In genomic region chr13:113663934-113664333, GRCh38 we compare ENCODE assay signal across 26 cellular contexts.
DNase-seq lines count a peak whose midpoint lies in the region; ATAC-seq lines count a peak whose summit lies in the region.
"Had no signal": no experiment of that assay in that cellular context is flagged by ENCODE, and none has a peak within 500 bp of the region (broad histone marks: within the 10 kb centered on the region; RNA-seq: fewer than 3 reads in every experiment).

No MANE protein-coding gene starts in this region.

- no peak overlapping the region for H3K27ac Mint-ChIP-seq in stimulated activated effector memory CD8-positive, alpha-beta T cell treated with anti-CD3 and anti-CD28 coated beads, Interleukin-12 subunit alpha, Interleukin-12 subunit beta, amount 100 ng/mL, for 72 hours
- H3K27ac Mint-ChIP-seq: activated CD8-positive, alpha-beta T cell treated with anti-CD3 and anti-CD28 coated beads for 36 hours; activated naive CD4-positive, alpha-beta T cell treated with anti-CD3 and anti-CD28 coated beads, Interleukin-2, amount 50 U/mL, for 72 hours; CD8-positive, alpha-beta memory T cell had no signal

- H3K4me3 Mint-ChIP-seq in stimulated activated effector memory CD8-positive, alpha-beta T cell treated with anti-CD3 and anti-CD28 coated beads, Interleukin-12 subunit alpha, Interleukin-12 subunit beta, amount 100 ng/mL, for 72 hours: no peak overlapping the region
- H3K4me3 Mint-ChIP-seq: activated CD8-positive, alpha-beta T cell treated with anti-CD3 and anti-CD28 coated beads for 36 hours; CD8-positive, alpha-beta memory T cell; central memory CD8-positive, alpha-beta T cell had no signal

- H3K9me3 Mint-ChIP-seq in stimulated activated effector memory CD8-positive, alpha-beta T cell treated with anti-CD3 and anti-CD28 coated beads, Interleukin-12 subunit alpha, Interleukin-12 subunit beta, amount 100 ng/mL, for 72 hours: peaks cover 9% of the 10 kb centered on the region

- H3K4me1 Mint-ChIP-seq in stimulated activated effector memory CD8-positive, alpha-beta T cell treated with anti-CD3 and anti-CD28 coated beads, Interleukin-12 subunit alpha, Interleukin-12 subunit beta, amount 100 ng/mL, for 72 hours: no peaks in the 10 kb centered on the region
- H3K4me1 Mint-ChIP-seq: CD8-positive, alpha-beta memory T cell; central memory CD8-positive, alpha-beta T cell; naive B cell had no signal

- DNase-seq in activated CD4-positive, CD25-positive, alpha-beta regulatory T cell treated with anti-CD3 and anti-CD28 coated beads, Interleukin-2, amount 50 U/mL, for 72 hours: peak; percentile 21
- no peak for DNase-seq in activated CD4-positive, CD25-positive, alpha-beta regulatory T cell (lab: John Stamatoyannopoulos, UW)
- DNase-seq in NCI-H1694 (lab: John Stamatoyannopoulos, UW): peak; percentile 37
- peak; percentile 46 for DNase-seq in islet precursor cell
- DNase-seq in stimulated activated effector memory CD8-positive, alpha-beta T cell treated with anti-CD3 and anti-CD28 coated beads, Interleukin-12 subunit alpha, Interleukin-12 subunit beta, amount 100 ng/mL, for 72 hours (ENCODE audit: low spot score in 2 of 2): no peak
- no peak for DNase-seq in effector CD4-positive, alpha-beta T cell
- DNase-seq in NCI-H1436 (lab: John Stamatoyannopoulos, UW): no peak
- DNase-seq: 8988T; activated CD8-positive, alpha-beta T cell treated with anti-CD3 and anti-CD28 coated beads for 36 hours; DMS79; KG1; left cardiac atrium; mesenchymal stem cell; MM.1S; naive B cell; NCI-H1417; occipital lobe; OCI-M1; stimulated activated CD4-positive, alpha-beta T cell treated with anti-CD3 and anti-CD28 coated beads, Interleukin-4, amount 100 ng/mL, for 24 hours; stimulated activated naive CD4-positive, alpha-beta T cell; T1000 had no signal

- ATAC-seq in stimulated activated effector memory CD8-positive, alpha-beta T cell treated with anti-CD3 and anti-CD28 coated beads, Interleukin-12 subunit alpha, Interleukin-12 subunit beta, amount 100 ng/mL, for 72 hours: peak; percentile 6
- no peak for ATAC-seq in GM18498 (IDR thresholded peaks at IDR 0.05; ENCODE audit: unreplicated experiment)
- ATAC-seq: activated CD8-positive, alpha-beta T cell treated with anti-CD3 and anti-CD28 coated beads for 36 hours; heart left ventricle; left cardiac atrium had no signal

- peaks cover 9% of the 10 kb centered on the region for H3K36me3 Mint-ChIP-seq in stimulated activated effector memory CD8-positive, alpha-beta T cell treated with anti-CD3 and anti-CD28 coated beads, Interleukin-12 subunit alpha, Interleukin-12 subunit beta, amount 100 ng/mL, for 72 hours

Comparison
In these comparisons a context has a peak if more than half of its experiments do, and no peak if none do; other contexts are left out.
1. DNase-seq: peak in activated CD4-positive, CD25-positive, alpha-beta regulatory T cell treated with anti-CD3 and anti-CD28 coated beads, Interleukin-2, amount 50 U/mL, for 72 hours (single experiment), NCI-H1694 (single experiment) and islet precursor cell (single experiment); none in activated CD4-positive, CD25-positive, alpha-beta regulatory T cell (0 of 4), stimulated activated effector memory CD8-positive, alpha-beta T cell treated with anti-CD3 and anti-CD28 coated beads, Interleukin-12 subunit alpha, Interleukin-12 subunit beta, amount 100 ng/mL, for 72 hours (0 of 2), effector CD4-positive, alpha-beta T cell (single experiment) and NCI-H1436 (single experiment).